Comparison of ENCODE assay signal across 22 cellular contexts in genomic region chr7:127940365-127941160, GRCh38.
DNase-seq lines count a peak whose midpoint lies in the region; ATAC-seq and TF ChIP-seq lines count a peak whose summit lies in the region.
"Had no signal": no experiment of that assay in that cellular context is flagged by ENCODE, and none has a peak within 500 bp of the region (broad histone marks: within the 10 kb centered on the region; RNA-seq: fewer than 3 reads in every experiment).

No MANE protein-coding gene starts in this region.

- no peaks in the 10 kb centered on the region for H3K4me1 ChIP-seq in upper lobe of right lung

- intact Hi-C loops in upper lobe of right lung (cut with DNase I) = no loop called here

- TF ChIP-seq CTCF in fibroblast of the aortic adventitia (IDR thresholded peaks at IDR 0.05; ENCODE audit: insufficient read depth, low read length) (no peak), upper lobe of right lung (IDR thresholded peaks at IDR 0.05) (no peak)

- H3K4me3 Mint-ChIP-seq in activated T-cell treated with anti-CD3 and anti-CD28 coated beads, Interleukin-2, amount 50 U/mL, for 72 hours = no peak overlapping the region
- H3K4me3 Mint-ChIP-seq: central memory CD8-positive, alpha-beta T cell; memory B cell; natural killer cell treated with Interleukin-12 subunit alpha and Interleukin-12 subunit beta and Interleukin-15 and Interleukin-18, amount 100 ng/mL, for 72 hours had no signal

- H3K9me3 Mint-ChIP-seq in activated T-cell treated with anti-CD3 and anti-CD28 coated beads, Interleukin-2, amount 50 U/mL, for 72 hours = no peaks in the 10 kb centered on the region
- H3K9me3 Mint-ChIP-seq: activated T-helper 2 cell treated with anti-CD3 and anti-CD28 coated beads, Interferon-gamma antibody, Interleukin-2, Interleukin-4, amounts not matched to agents 10 μg/mL and 5 μg/mL and 100 μg/mL, durations not matched to agents 14 hours and 24 hours and 36 hours; central memory CD8-positive, alpha-beta T cell; memory B cell; natural killer cell treated with Interleukin-12 subunit alpha and Interleukin-12 subunit beta and Interleukin-15 and Interleukin-18, amount 100 ng/mL, for 72 hours had no signal

- H3K36me3 ChIP-seq in upper lobe of right lung = no peaks in the 10 kb centered on the region
- H3K36me3 ChIP-seq: thoracic aorta had no signal

- no peaks in the 10 kb centered on the region for H3K27me3 ChIP-seq in upper lobe of right lung
- H3K27me3 ChIP-seq: hepatocyte, SJSA1 had no signal

- peak overlapping the region; percentile 13 for H3K27ac Mint-ChIP-seq in activated T-cell treated with anti-CD3 and anti-CD28 coated beads, Interleukin-2, amount 50 U/mL, for 72 hours
- H3K27ac Mint-ChIP-seq: activated T-helper 2 cell treated with anti-CD3 and anti-CD28 coated beads, Interferon-gamma antibody, Interleukin-2, Interleukin-4, amounts not matched to agents 10 μg/mL and 5 μg/mL and 100 μg/mL, durations not matched to agents 14 hours and 24 hours and 36 hours; memory B cell; natural killer cell treated with Interleukin-12 subunit alpha and Interleukin-12 subunit beta and Interleukin-15 and Interleukin-18, amount 100 ng/mL, for 72 hours had no signal

- no peak overlapping the region for H3K4me3 ChIP-seq in fibroblast of the aortic adventitia (ENCODE audit: low read depth, low read length)
- no peak overlapping the region for H3K4me3 ChIP-seq in upper lobe of right lung
- H3K4me3 ChIP-seq: hepatocyte, PC-9, SJSA1, thoracic aorta had no signal

- no peaks in the 10 kb centered on the region for H3K27me3 Mint-ChIP-seq in activated T-cell treated with anti-CD3 and anti-CD28 coated beads, Interleukin-2, amount 50 U/mL, for 72 hours (ENCODE audit: low read depth)
- H3K27me3 Mint-ChIP-seq: central memory CD8-positive, alpha-beta T cell; memory B cell; natural killer cell treated with Interleukin-12 subunit alpha and Interleukin-12 subunit beta and Interleukin-15 and Interleukin-18, amount 100 ng/mL, for 72 hours; progenitor cell of endocrine pancreas had no signal

- no peak for DNase-seq in activated T-cell treated with anti-CD3 and anti-CD28 coated beads, Interleukin-2, amount 50 U/mL, for 72 hours
- no peak for DNase-seq in activated T-cell treated with anti-CD3 and anti-CD28 coated beads, Interleukin-2, amount 50 U/mL, for 48 hours
- DNase-seq in NCI-H82 (lab: John Stamatoyannopoulos, UW) (peak; percentile 81), fibroblast of the aortic adventitia (ENCODE audit: low read depth) (peak; percentile 54), upper lobe of right lung (no peak), dermis blood vessel endothelial cell (no peak), HT-29 (ENCODE audit: low spot score) (no peak)
- DNase-seq: activated CD8-positive, alpha-beta memory T cell treated with anti-CD3 and anti-CD28 coated beads for 24 hours; islet precursor cell; NCI-H1092 treated with DMSO at 0.1 percent for 48 hours; NCI-H2107; NCI-H69; PC-9 had no signal

- no peaks in the 10 kb centered on the region for H3K9me3 ChIP-seq in upper lobe of right lung
- H3K9me3 ChIP-seq: SJSA1, thoracic aorta had no signal

- peaks cover 0 to 8% of the 10 kb centered on the region in 2 donors for H3K36me3 Mint-ChIP-seq in activated T-cell treated with anti-CD3 and anti-CD28 coated beads, Interleukin-2, amount 50 U/mL, for 72 hours (ENCODE audit: insufficient read depth in 2 of 2)
- H3K36me3 Mint-ChIP-seq: natural killer cell treated with Interleukin-12 subunit alpha and Interleukin-12 subunit beta and Interleukin-15 and Interleukin-18, amount 100 ng/mL, for 72 hours had no signal

- ATAC-seq in activated T-cell treated with anti-CD3 and anti-CD28 coated beads, Interleukin-2, amount 50 U/mL, for 72 hours (replicated peaks in 1 of 2) = no peak
- peak; percentile 39 for ATAC-seq in upper lobe of right lung
- ATAC-seq in GM21526 (IDR thresholded peaks at IDR 0.05; ENCODE audit: low FRiP score, unreplicated experiment) = no peak
- ATAC-seq: natural killer cell treated with Interleukin-12 subunit alpha and Interleukin-12 subunit beta and Interleukin-15 and Interleukin-18, amount 100 ng/mL, for 72 hours had no signal

- H3K4me1 Mint-ChIP-seq in activated T-cell treated with anti-CD3 and anti-CD28 coated beads, Interleukin-2, amount 50 U/mL, for 72 hours (ENCODE audit: low read depth) = peaks cover 7% of the 10 kb centered on the region

- H3K27ac ChIP-seq in upper lobe of right lung = no peak overlapping the region
- H3K27ac ChIP-seq: hepatocyte, PC-9, SJSA1, thoracic aorta had no signal

Comparison
In these comparisons a context has a peak if more than half of its experiments do, and no peak if none do; other contexts are left out.
1. DNase-seq: peak in NCI-H82 (single experiment) and fibroblast of the aortic adventitia (single experiment); none in activated T-cell treated with anti-CD3 and anti-CD28 coated beads, Interleukin-2, amount 50 U/mL, for 72 hours (0 of 2), activated T-cell treated with anti-CD3 and anti-CD28 coated beads, Interleukin-2, amount 50 U/mL, for 48 hours (0 of 2), upper lobe of right lung (single experiment), dermis blood vessel endothelial cell (single experiment) and HT-29 (single experiment).